Comparison of ENCODE assay signal across 23 cellular contexts in genomic region chr4:147102596-147102995, GRCh38.
DNase-seq lines count a peak whose midpoint lies in the region; ATAC-seq, FAIRE-seq and TF ChIP-seq lines count a peak whose summit lies in the region.
"Had no signal": no experiment of that assay in that cellular context is flagged by ENCODE, and none has a peak within 500 bp of the region (broad histone marks: within the 10 kb centered on the region; RNA-seq: fewer than 3 reads in every experiment).

No MANE protein-coding gene starts in this region.

- peak overlapping the region; percentile 97 for H3K27ac Mint-ChIP-seq in MCF 10A (ENCODE audit: low read depth, unreplicated experiment)
- H3K27ac Mint-ChIP-seq in osteocyte (ENCODE audit: unreplicated experiment), result peak overlapping the region; percentile 93
- H3K27ac Mint-ChIP-seq in activated naive CD4-positive, alpha-beta T cell treated with anti-CD3 and anti-CD28 coated beads, Interleukin-2, amount 50 U/mL, for 72 hours, result no peak overlapping the region
- H3K27ac Mint-ChIP-seq: CD4-positive, alpha-beta memory T cell had no signal

- intact Hi-C loops in MCF 10A (cut with micrococcal nuclease) (loop anchor here (2.0 kb wide), 1 partner anchor 488 kb away; no protein-coding TSS in a partner anchor), mammary epithelial cell (cut with micrococcal nuclease) (no loop called here), vagina (cut with DNase I) (loop anchor here (10.0 kb wide), 1 partner anchor 758 kb away; no protein-coding TSS in a partner anchor)

- dilution Hi-C loops in mammary epithelial cell (cut with HindIII; ENCODE audit: low sequenced_read_pairs), result no loop called here

- no peak overlapping the region for H2AFZ ChIP-seq in mammary epithelial cell (ENCODE audit: low read depth, low read length)

- POLR2A ChIA-PET in MCF 10A (lab: Yijun Ruan, JAX), result interaction anchor here (0.6 to 1.3 kb wide), 4 partner anchors 486 to 1167 kb away, joined by 3 read pairs; no protein-coding TSS in a partner anchor

- CTCF ChIA-PET in MCF 10A (lab: Yijun Ruan, JAX) (interaction anchor here (1.1 to 8.3 kb wide), 3 partner anchors 59 to 487 kb away, joined by 3 to 285 read pairs (median 10); no protein-coding TSS in a partner anchor), mammary epithelial cell (lab: Charles Lee; ENCODE audit: low non-redundant PET) (no interaction called here)

- H3K9me3 Mint-ChIP-seq in MCF 10A (ENCODE audit: unreplicated experiment) (no peaks in the 10 kb centered on the region), osteocyte (ENCODE audit: unreplicated experiment) (peaks cover 5% of the 10 kb centered on the region)
- no peaks in the 10 kb centered on the region for H3K9me3 Mint-ChIP-seq in activated naive CD4-positive, alpha-beta T cell treated with anti-CD3 and anti-CD28 coated beads, Interleukin-2, amount 50 U/mL, for 72 hours

- H3K36me3 ChIP-seq in mammary epithelial cell (ENCODE audit: insufficient read depth, low read length) (no peaks in the 10 kb centered on the region), vagina (no peaks in the 10 kb centered on the region)
- H3K36me3 ChIP-seq: BLaER1 treated with 17β-estradiol and CSF1 and Interleukin-3, amounts not matched to agents 10 nM and 100 nM had no signal

- no peak for TF ChIP-seq CTCF in MCF 10A (IDR thresholded peaks at IDR 0.05; ENCODE audit: unreplicated experiment)
- no peak for TF ChIP-seq CTCF in mammary epithelial cell (conservative IDR thresholded peaks at IDR 0.05 in 1 of 2, IDR thresholded peaks at IDR 0.05 in 1 of 2; ENCODE audit: extremely low read depth in 1 of 2, insufficient read depth in 1 of 2, low read depth in 1 of 2, low read length in 2 of 2)
- TF ChIP-seq CTCF in fibroblast of mammary gland (conservative IDR thresholded peaks at IDR 0.05; ENCODE audit: control insufficient read depth, insufficient read depth, low read depth, low read length), result no peak
- TF ChIP-seq CTCF in osteocyte (IDR thresholded peaks at IDR 0.05), result no peak
- TF ChIP-seq CTCF in vagina (IDR thresholded peaks at IDR 0.05), result no peak

- in situ Hi-C loops in mammary epithelial cell (cut with MboI; ENCODE audit: low sequenced_read_pairs in 2 of 2), result no loop called here

- TF ChIP-seq POLR2A in vagina (IDR thresholded peaks at IDR 0.05), result no peak

- no peak for ATAC-seq in HG03280 (IDR thresholded peaks at IDR 0.05; ENCODE audit: unreplicated experiment)
- ATAC-seq in activated naive CD4-positive, alpha-beta T cell treated with anti-CD3 and anti-CD28 coated beads, Interleukin-2, amount 50 U/mL, for 72 hours, result no peak
- ATAC-seq: GM12878, HCT116 had no signal

- H3K36me3 Mint-ChIP-seq in MCF 10A (ENCODE audit: insufficient read depth, unreplicated experiment) (no peaks in the 10 kb centered on the region), osteocyte (ENCODE audit: unreplicated experiment) (peaks cover 5% of the 10 kb centered on the region)
- H3K36me3 Mint-ChIP-seq in activated naive CD4-positive, alpha-beta T cell treated with anti-CD3 and anti-CD28 coated beads, Interleukin-2, amount 50 U/mL, for 72 hours, result no peaks in the 10 kb centered on the region
- H3K36me3 Mint-ChIP-seq: CD4-positive, alpha-beta memory T cell had no signal

- H4K20me1 ChIP-seq in mammary epithelial cell (ENCODE audit: insufficient read depth, low read length), result no peaks in the 10 kb centered on the region
- H4K20me1 ChIP-seq: BLaER1 treated with 17β-estradiol and CSF1 and Interleukin-3, amounts not matched to agents 10 nM and 100 nM had no signal

- H3K4me3 Mint-ChIP-seq in MCF 10A (ENCODE audit: unreplicated experiment) (no peak overlapping the region), osteocyte (ENCODE audit: unreplicated experiment) (no peak overlapping the region)
- H3K4me3 Mint-ChIP-seq: CD4-positive, alpha-beta memory T cell had no signal

- H3K79me2 ChIP-seq in mammary epithelial cell (ENCODE audit: insufficient read depth, low read length), result no peaks in the 10 kb centered on the region

- H3K27ac ChIP-seq in mammary epithelial cell (ENCODE audit: insufficient read depth, low read depth, low read length), result no peak overlapping the region
- peak overlapping the region; percentile 58 for H3K27ac ChIP-seq in vagina
- H3K27ac ChIP-seq: 22Rv1 had no signal

- H3K4me1 ChIP-seq in mammary epithelial cell (ENCODE audit: insufficient read depth, low read length) (peaks cover 2% of the 10 kb centered on the region), vagina (peaks cover 5% of the 10 kb centered on the region)

- DNase-seq in MCF 10A (ENCODE audit: unreplicated experiment), result no peak
- DNase-seq in mammary epithelial cell, result no peak
- DNase-seq in fibroblast of mammary gland (ENCODE audit: low read depth), result peak; percentile 9
- DNase-seq in osteocyte (ENCODE audit: extremely low spot score, unreplicated experiment), result no peak
- no peak for DNase-seq in vagina (ENCODE audit: extremely low spot score in 2 of 2)
- no peak for DNase-seq in activated naive CD4-positive, alpha-beta T cell treated with anti-CD3 and anti-CD28 coated beads, Interleukin-2, amount 50 U/mL, for 72 hours (ENCODE audit: low spot score in 2 of 2)
- no peak for DNase-seq in urothelium cell line (ENCODE audit: low spot score)
- DNase-seq: CD4-positive, alpha-beta memory T cell; DND-41; KG1; NCI-H1092 treated with DMSO at 0.1 percent for 48 hours; NCI-H1436 treated with DMSO at 0.1 percent for 48 hours; NCI-H2029 treated with DMSO at 0.1 percent for 48 hours; NCI-H226; NCI-H510A treated with DMSO at 0.1 percent for 48 hours; NCI-H774; NK-92 treated with Interleukin-12 subunit alpha and Interleukin-12 subunit beta, amount 100 ng/mL, for 24 hours had no signal

- 100% methylated on average over 1 of the region's 1 CpG for WGBS in mammary epithelial cell (ENCODE audit: low coverage, missing lambda C conversion rate)

- H3K4me1 Mint-ChIP-seq in MCF 10A (ENCODE audit: insufficient read depth, unreplicated experiment) (peaks cover 20% of the 10 kb centered on the region), osteocyte (ENCODE audit: unreplicated experiment) (peaks cover 64% of the 10 kb centered on the region)
- H3K4me1 Mint-ChIP-seq: CD4-positive, alpha-beta memory T cell had no signal

- H3K27me3 Mint-ChIP-seq in MCF 10A (ENCODE audit: insufficient read depth, unreplicated experiment) (no peaks in the 10 kb centered on the region), osteocyte (ENCODE audit: unreplicated experiment) (no peaks in the 10 kb centered on the region)

- BruUV-seq in MCF 10A (replicated peaks; lab: Mats Ljungman, UMichigan), result no TSS peak
- no TSS peak for BruUV-seq in mammary epithelial cell (replicated peaks; lab: Mats Ljungman, UMichigan)

- H3K4me2 ChIP-seq in mammary epithelial cell (ENCODE audit: insufficient read depth, low read depth, low read length), result no peak overlapping the region

- H3K4me3 ChIP-seq in mammary epithelial cell (replicated peaks in 1 of 3; ENCODE audit: insufficient read depth in 1 of 3, low read depth in 2 of 3, low read length in 3 of 3), result no peak overlapping the region
- no peak overlapping the region for H3K4me3 ChIP-seq in fibroblast of mammary gland (ENCODE audit: control insufficient read depth, low read depth, low read length)
- H3K4me3 ChIP-seq in vagina, result no peak overlapping the region
- H3K4me3 ChIP-seq: BLaER1 treated with 17β-estradiol and CSF1 and Interleukin-3, amounts not matched to agents 10 nM and 100 nM; GM12878 had no signal

- FAIRE-seq in urothelium cell line (lab: Jason Lieb, UNC), result no peak
- FAIRE-seq: GM12878, H1 had no signal

- H3K9ac ChIP-seq in mammary epithelial cell (ENCODE audit: insufficient read depth, low read length), result no peak overlapping the region

- H3K27me3 ChIP-seq in mammary epithelial cell (ENCODE audit: insufficient read depth, low read length), result no peaks in the 10 kb centered on the region
- H3K27me3 ChIP-seq in vagina, result no peaks in the 10 kb centered on the region
- H3K27me3 ChIP-seq: BLaER1 treated with 17β-estradiol and CSF1 and Interleukin-3, amounts not matched to agents 10 nM and 100 nM had no signal

- no peaks in the 10 kb centered on the region for H3K9me3 ChIP-seq in mammary epithelial cell (replicated peaks; ENCODE audit: insufficient read depth, low read length)
- H3K9me3 ChIP-seq in vagina, result no peaks in the 10 kb centered on the region
- H3K9me3 ChIP-seq: BLaER1 treated with 17β-estradiol and CSF1 and Interleukin-3, amounts not matched to agents 10 nM and 100 nM had no signal

Comparison
In these comparisons a context has a peak if more than half of its experiments do, and no peak if none do; other contexts are left out.
1. H3K27ac Mint-ChIP-seq: peak in MCF 10A (single experiment) and osteocyte (single experiment); none in activated naive CD4-positive, alpha-beta T cell treated with anti-CD3 and anti-CD28 coated beads, Interleukin-2, amount 50 U/mL, for 72 hours (0 of 2).